ENCODE assay signal across 14 cellular contexts in genomic region chr7:91276909-91277308, GRCh38. TPM values are rescaled to one million over a fixed set of nuclear protein-coding genes. Genes with fewer than 3 reads are reported as not detected.
DNase-seq lines count a peak whose midpoint lies in the region; ATAC-seq, FAIRE-seq and TF ChIP-seq lines count a peak whose summit lies in the region.
"Had no signal": no experiment of that assay in that cellular context is flagged by ENCODE, and none has a peak within 500 bp of the region (broad histone marks: within the 10 kb centered on the region; RNA-seq: fewer than 3 reads in every experiment).

No MANE protein-coding gene starts in this region.

- H3K4me1 Mint-ChIP-seq in stimulated activated memory B cell treated with anti-CD40 and anti-IgM and Interleukin-4, amounts not matched to agents 10 μg/mL and 1 μg/mL and 100 μg/mL, for 72 hours = peaks cover 10% of the 10 kb centered on the region

- TF ChIP-seq POLR2A in HepG2 (IDR thresholded peaks at IDR 0.05; ENCODE audit: insufficient read depth in 1 of 2, low read depth in 2 of 2, low read length in 2 of 2) (no peak), uterus (IDR thresholded peaks at IDR 0.05) (no peak)

- in situ Hi-C loops in HepG2 (cut with HindIII; ENCODE audit: extremely low pct_ligation_motif_present, low pct_unique_long_range_greater_than_20kb) = no loop called here

- BruUV-seq in HepG2 (replicated peaks; lab: Mats Ljungman, UMichigan) = no TSS peak

- no peaks in the 10 kb centered on the region for H3K79me2 ChIP-seq in HepG2 (ENCODE audit: insufficient read depth, low read length)

- TF ChIP-seq CTCF in HepG2 (CRISPR knock-in tag; IDR thresholded peaks at IDR 0.05) (no peak), uterus (IDR thresholded peaks at IDR 0.05) (no peak)

- no peaks in the 10 kb centered on the region for H3K27me3 Mint-ChIP-seq in stimulated activated memory B cell treated with anti-CD40 and anti-IgM and Interleukin-4, amounts not matched to agents 10 μg/mL and 1 μg/mL and 100 μg/mL, for 72 hours

- H3K9me3 Mint-ChIP-seq in stimulated activated memory B cell treated with anti-CD40 and anti-IgM and Interleukin-4, amounts not matched to agents 10 μg/mL and 1 μg/mL and 100 μg/mL, for 72 hours = no peaks in the 10 kb centered on the region

- H3K36me3 Mint-ChIP-seq in stimulated activated memory B cell treated with anti-CD40 and anti-IgM and Interleukin-4, amounts not matched to agents 10 μg/mL and 1 μg/mL and 100 μg/mL, for 72 hours = no peaks in the 10 kb centered on the region

- peak; percentile 92 for ATAC-seq in GM19395 (IDR thresholded peaks at IDR 0.05; ENCODE audit: unreplicated experiment)
- peak; percentile 89 for ATAC-seq in HG02678 (IDR thresholded peaks at IDR 0.05; ENCODE audit: unreplicated experiment)
- peak; percentile 90 for ATAC-seq in HG03432 (IDR thresholded peaks at IDR 0.05; ENCODE audit: unreplicated experiment)
- peak; percentile 82 for ATAC-seq in stimulated activated memory B cell treated with anti-CD40 and anti-IgM and Interleukin-4, amounts not matched to agents 10 μg/mL and 1 μg/mL and 100 μg/mL, for 72 hours
- no peak for ATAC-seq in HepG2

- no peaks in the 10 kb centered on the region for H4K20me1 ChIP-seq in HepG2 (ENCODE audit: insufficient read depth, low read length)

- H3K4me3 ChIP-seq in HepG2 (replicated peaks in 1 of 3; ENCODE audit: insufficient read depth in 1 of 3, low read depth in 2 of 3, low read length in 3 of 3) (no peak overlapping the region), uterus (no peak overlapping the region)
- H3K4me3 ChIP-seq: thyroid gland had no signal

- CTCF ChIA-PET in HepG2 (lab: Yijun Ruan, JAX; ENCODE audit: low intra/inter-chr PET ratio, low total read pairs) = no interaction called here

- POLR2A ChIA-PET in HepG2 (lab: Yijun Ruan, JAX) = no interaction called here

- H3K9ac ChIP-seq in HepG2 (ENCODE audit: insufficient read depth, low read depth, low read length) = no peak overlapping the region

- FAIRE-seq in HepG2 (lab: Jason Lieb, UNC) = no peak
- FAIRE-seq: D721Med, TTC549 had no signal

- H3K4me3 Mint-ChIP-seq in stimulated activated memory B cell treated with anti-CD40 and anti-IgM and Interleukin-4, amounts not matched to agents 10 μg/mL and 1 μg/mL and 100 μg/mL, for 72 hours = no peak overlapping the region

- no peaks in the 10 kb centered on the region for H3K27me3 ChIP-seq in HepG2 (ENCODE audit: control insufficient read depth in 1 of 2, insufficient read depth in 2 of 2, low read length in 2 of 2)
- H3K27me3 ChIP-seq in uterus = no peaks in the 10 kb centered on the region
- H3K27me3 ChIP-seq: thyroid gland had no signal

- TF ChIP-seq EP300 in HepG2 (IDR thresholded peaks at IDR 0.05; ENCODE audit: low read depth in 2 of 2, low read length in 2 of 2) (no peak), HepG2 (CRISPR knock-in tag; IDR thresholded peaks at IDR 0.05; ENCODE audit: borderline replicate concordance) (no peak)

- no peak for DNase-seq in HepG2 (ENCODE audit: low spot score)
- no peak for DNase-seq in UCSD-AML1 (lab: John Stamatoyannopoulos, UW; ENCODE audit: unreplicated experiment)
- DNase-seq in uterus = no peak
- DNase-seq: activated T-cell treated with anti-CD3 and anti-CD28 coated beads for 4 hours, hippocampal formation, NCI-H2107, thyroid gland had no signal

- no peak overlapping the region for H3K27ac Mint-ChIP-seq in stimulated activated memory B cell treated with anti-CD40 and anti-IgM and Interleukin-4, amounts not matched to agents 10 μg/mL and 1 μg/mL and 100 μg/mL, for 72 hours

- H3K36me3 ChIP-seq in HepG2 (replicated peaks in 1 of 2; ENCODE audit: control insufficient read depth in 1 of 2, insufficient read depth in 2 of 2, low read length in 2 of 2) = no peaks in the 10 kb centered on the region
- H3K36me3 ChIP-seq in uterus = no peaks in the 10 kb centered on the region
- H3K36me3 ChIP-seq: thyroid gland had no signal

- no peak overlapping the region for H3K4me2 ChIP-seq in HepG2 (ENCODE audit: low read depth, low read length)

- intact Hi-C loops in HepG2 (cut with micrococcal nuclease; ENCODE audit: unreplicated experiment) = no loop called here
- intact Hi-C loops in uterus (cut with DNase I; ENCODE audit: low total_unique reads) = no loop called here

- no peaks in the 10 kb centered on the region for H3K9me3 ChIP-seq in HepG2 (ENCODE audit: low read length)
- H3K9me3 ChIP-seq in uterus = no peaks in the 10 kb centered on the region
- H3K9me3 ChIP-seq: thyroid gland had no signal

- H2AFZ ChIP-seq in HepG2 (ENCODE audit: low read length) = no peak overlapping the region

- TF ChIP-seq RAD21 in HepG2 (CRISPR knock-in tag; IDR thresholded peaks at IDR 0.05) = no peak

- no peaks in the 10 kb centered on the region for H3K4me1 ChIP-seq in HepG2 (ENCODE audit: insufficient read depth, low read length)
- H3K4me1 ChIP-seq in uterus = no peaks in the 10 kb centered on the region

- no peak overlapping the region for H3K27ac ChIP-seq in HepG2 (ENCODE audit: extremely low read length, insufficient read depth, low read length)
- no peak overlapping the region for H3K27ac ChIP-seq in uterus
- H3K27ac ChIP-seq: RWPE1, thyroid gland had no signal

TF ChIP-seq in HepG2, 621 proteins besides CTCF, POLR2A, EP300 and RAD21:
- TF ChIP-seq MED13 (CRISPR knock-in tag; IDR thresholded peaks at IDR 0.05) (no peak), KDM4B (CRISPR knock-in tag; IDR thresholded peaks at IDR 0.05) (no peak), TFE3 (CRISPR knock-in tag; IDR thresholded peaks at IDR 0.05) (no peak), ZNF777 (CRISPR knock-in tag; IDR thresholded peaks at IDR 0.05) (no peak), GZF1 (CRISPR knock-in tag; IDR thresholded peaks at IDR 0.05) (no peak), SMC3 (IDR thresholded peaks at IDR 0.05; ENCODE audit: low read length) (no peak), PHF5A (CRISPR knock-in tag; IDR thresholded peaks at IDR 0.05; ENCODE audit: low read depth, unreplicated experiment) (no peak), HBP1 (CRISPR knock-in tag; IDR thresholded peaks at IDR 0.05; ENCODE audit: low read depth) (no peak), BCL6 (CRISPR knock-in tag; IDR thresholded peaks at IDR 0.05) (no peak), ZNF12 (CRISPR knock-in tag; IDR thresholded peaks at IDR 0.05) (no peak), HNRNPH1 (optimal IDR thresholded peaks at IDR 0.05; ENCODE audit: low read depth, low read length) (no peak)

RNA-seq across cellular contexts. Expression of gene FZD1, which starts 12.7 kb away (rescaled TPM):
- 0.51 and 0.80 TPM in 2 replicates for total RNA-seq in HepG2 (2016; rRNA removed; fragmentation: Illumina TruSeq; extraction: Trizol)
- under 0.01 TPM in 1 of 2 replicates, not detected in the other for total RNA-seq in HepG2 (2016; cell fraction: cytosol; rRNA removed; fragmentation: Illumina TruSeq; extraction: Trizol; ENCODE audit: low read depth)
- total RNA-seq in HepG2 (2016; cell fraction: insoluble cytoplasmic fraction; rRNA removed; fragmentation: Illumina TruSeq; extraction: Trizol) = 0.45 and 0.78 TPM in 2 replicates
- total RNA-seq in HepG2 (2016; cell fraction: membrane; rRNA removed; fragmentation: Illumina TruSeq; extraction: Trizol) = 0.25 and 0.28 TPM in 2 replicates
- 0.65 and 0.75 TPM in 2 replicates for total RNA-seq in HepG2 (2016; cell fraction: nucleus; rRNA removed; fragmentation: Illumina TruSeq; extraction: Trizol)
- 0.22 and 0.33 TPM in 2 replicates for polyA plus RNA-seq in HepG2 (2011; rRNA removed)
- 0.27 and 0.34 TPM in 2 replicates for polyA plus RNA-seq in HepG2 (2011; cell fraction: cytosol; rRNA removed)
- polyA plus RNA-seq in HepG2 (2011; cell fraction: nucleus; rRNA removed) = 0.19 and 0.24 TPM in 2 replicates
- 0.12 and 0.15 TPM in 2 replicates for polyA plus RNA-seq in HepG2 (2012)
- polyA plus RNA-seq in HepG2 (2016; cell fraction: cytosol; fragmentation: Illumina TruSeq; extraction: Trizol; ENCODE audit: low read depth) = 0.01 and 0.06 TPM in 2 replicates
- polyA plus RNA-seq in HepG2 (2016; cell fraction: insoluble cytoplasmic fraction; fragmentation: Illumina TruSeq; extraction: Trizol; ENCODE audit: low read depth) = 0.60 and 0.65 TPM in 2 replicates
- polyA plus RNA-seq in HepG2 (2016; cell fraction: membrane; fragmentation: Illumina TruSeq; extraction: Trizol; ENCODE audit: low read depth) = 0.17 and 0.22 TPM in 2 replicates
- polyA plus RNA-seq in HepG2 (2016; cell fraction: nucleus; fragmentation: Illumina TruSeq; extraction: Trizol; ENCODE audit: insufficient read depth, low read depth) = 0.93 and 1.2 TPM in 2 replicates
- 1.3 and 4.1 TPM in 2 replicates for polyA minus RNA-seq in HepG2 (2011; rRNA and poly(A)+ RNA removed; ENCODE audit: low replicate concordance)
- polyA minus RNA-seq in HepG2 (2011; cell fraction: cytosol; rRNA and poly(A)+ RNA removed) = 0.40 and 0.53 TPM in 2 replicates
- polyA minus RNA-seq in HepG2 (2011; cell fraction: nucleus; rRNA and poly(A)+ RNA removed) = 0.37 and 0.39 TPM in 2 replicates
- total RNA-seq in uterus = 10 to 100 TPM in 2 of 4 donors, 1 to 10 TPM in 2; 5.0 to 39.3 (median 10.2) TPM
